Comparison of ENCODE assay signal across 11 cellular contexts in the genomic region with DNA sequence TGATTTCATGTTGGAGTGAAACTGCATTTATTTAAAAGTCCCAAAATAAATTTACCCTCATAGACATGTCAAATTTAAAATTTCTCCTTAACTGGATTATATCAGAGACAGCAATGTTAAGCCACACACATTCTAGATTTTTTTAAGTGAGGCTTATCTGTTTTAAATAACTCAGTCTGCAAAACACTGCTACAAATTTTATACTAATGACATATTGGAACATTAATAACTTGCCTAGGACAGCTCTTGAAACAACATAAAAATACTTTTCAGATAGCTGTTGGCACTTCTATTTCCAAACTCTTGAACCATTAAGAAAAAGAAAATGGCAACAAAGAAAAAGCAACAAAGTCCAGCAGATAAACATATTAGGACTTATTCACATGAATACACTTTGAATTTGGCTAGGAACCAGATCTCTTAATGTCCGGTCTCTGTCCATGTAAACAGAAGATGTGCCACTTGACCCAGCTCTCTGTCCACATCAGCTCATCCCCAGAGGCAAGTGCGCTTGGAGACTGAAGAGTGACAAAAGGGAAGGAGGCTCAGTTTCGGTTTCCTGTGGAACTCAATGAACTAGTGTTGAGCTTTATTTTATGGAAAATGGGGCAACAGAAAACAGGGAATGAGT.
"Had no signal": no experiment of that assay in that cellular context is flagged by ENCODE, and none has a peak within 500 bp of the region (broad histone marks: within the 10 kb centered on the region; RNA-seq: fewer than 3 reads in every experiment).

No MANE protein-coding gene starts in this region.

- H3K27ac ChIP-seq: breast epithelium, esophagus muscularis mucosa, pancreas, testis had no signal

- H3K27me3 ChIP-seq: breast epithelium, esophagus muscularis mucosa, pancreas, testis had no signal

- H3K36me3 ChIP-seq: breast epithelium, esophagus muscularis mucosa, pancreas had no signal

- DNase-seq: activated CD4-positive, alpha-beta memory T cell treated with anti-CD3 and anti-CD28 coated beads for 36 hours; activated CD4-positive, CD25-positive, alpha-beta regulatory T cell treated with anti-CD3 and anti-CD28 coated beads, Interleukin-2, amount 50 U/mL, for 72 hours; activated effector memory CD4-positive, alpha-beta T cell treated with anti-CD3 and anti-CD28 coated beads, Interleukin-2, amount 50 U/mL, for 16 hours; activated T-cell treated with anti-CD3 and anti-CD28 coated beads, Interleukin-2, amount 50 U/mL, for 4 hours; pancreas; stimulated activated CD4-positive, alpha-beta T cell treated with anti-CD3 and anti-CD28 coated beads, Interleukin-4, amount 100 ng/mL, for 4 hours; stimulated activated naive CD8-positive, alpha-beta T cell treated with anti-CD3 and anti-CD28 coated beads, Interleukin-15, amount 100 ng/mL, for 72 hours; testis had no signal

- H3K4me3 ChIP-seq: breast epithelium, esophagus muscularis mucosa, pancreas, skin epidermis, testis had no signal

- ATAC-seq: activated T-cell treated with anti-CD3 and anti-CD28 coated beads, Interleukin-2, amount 50 U/mL, for 4 hours; pancreas; stimulated activated naive CD8-positive, alpha-beta T cell treated with anti-CD3 and anti-CD28 coated beads, Interleukin-15, amount 100 ng/mL, for 72 hours had no signal

- H3K9me3 ChIP-seq: pancreas, testis had no signal

- H3K4me1 ChIP-seq: breast epithelium, esophagus muscularis mucosa, pancreas, testis had no signal
